In genomic region chr19:10517760-10518443, GRCh38 we compare ENCODE assay signal across 8 cellular contexts. TPM values are rescaled to one million over a fixed set of nuclear protein-coding genes. Genes with fewer than 3 reads are reported as not detected.
A peak's percentile ranks its signal among the peaks of the same experiment; 100 is the strongest.
DNase-seq lines count a peak whose midpoint lies in the region; ATAC-seq, FAIRE-seq and TF ChIP-seq lines count a peak whose summit lies in the region.

No MANE protein-coding gene starts in this region.

- intact Hi-C loops in body of pancreas (cut with DNase I), result no loop called here
- intact Hi-C loops in kidney (cut with DNase I), result no loop called here

- H3K4me3 ChIP-seq in body of pancreas (peak overlapping the region in 1 of 2 donors; percentile 4), kidney (ENCODE audit: low read length in 2 of 2) (peak overlapping the region in 1 of 2 donors; percentile 35)

- ATAC-seq in body of pancreas, result no peak
- ATAC-seq in GM18505 (IDR thresholded peaks at IDR 0.05; ENCODE audit: unreplicated experiment), result no peak
- ATAC-seq in HG03378 (IDR thresholded peaks at IDR 0.05; ENCODE audit: unreplicated experiment), result no peak

- no peak for TF ChIP-seq POLR2A in body of pancreas (IDR thresholded peaks at IDR 0.05)
- TF ChIP-seq POLR2A in GM18505 (IDR thresholded peaks at IDR 0.05; ENCODE audit: borderline replicate concordance, extremely low read depth, insufficient read depth, insufficient read length), result no peak

- H3K27me3 ChIP-seq in body of pancreas, result no peaks in the 10 kb centered on the region

- H3K9me3 ChIP-seq in body of pancreas (no peaks in the 10 kb centered on the region), kidney (ENCODE audit: control insufficient read depth in 1 of 2, low read length in 2 of 2) (no peaks in the 10 kb centered on the region)

- H3K36me3 ChIP-seq in body of pancreas (replicated peaks in 1 of 2; ENCODE audit: insufficient read depth in 1 of 2, low read depth in 2 of 2), result no peaks in the 10 kb centered on the region
- no peaks in the 10 kb centered on the region for H3K36me3 ChIP-seq in kidney (ENCODE audit: control insufficient read depth in 1 of 2, insufficient read depth in 2 of 2, low read length in 2 of 2)

- H3K27ac ChIP-seq in body of pancreas, result peak overlapping the region in 3 of 4 donors; percentile 5 to 57 (median 16)
- H3K27ac ChIP-seq in kidney (ENCODE audit: low read depth in 2 of 2, low read length in 2 of 2), result peak overlapping the region in 1 of 2 donors; percentile 36

- FAIRE-seq in kidney (lab: Jason Lieb, UNC), result no peak

- peaks cover 61% of the 10 kb centered on the region for H3K4me1 ChIP-seq in body of pancreas
- H3K4me1 ChIP-seq in kidney (ENCODE audit: control insufficient read depth in 1 of 2, insufficient read depth in 1 of 2, low read depth in 1 of 2, low read length in 2 of 2), result peaks cover 4 to 6% of the 10 kb centered on the region in 2 donors

- H3K9ac ChIP-seq in kidney (ENCODE audit: low read length in 2 of 2), result no peak overlapping the region

- TF ChIP-seq CTCF in body of pancreas (IDR thresholded peaks at IDR 0.05) (no peak), kidney (IDR thresholded peaks at IDR 0.05; ENCODE audit: borderline replicate concordance, extremely low read depth, insufficient read depth) (no peak)

- 3% methylated on average over 24 to 25 of the region's 27 CpGs for WGBS in body of pancreas, 2 donors

- DNase-seq in NCI-H82 (lab: John Stamatoyannopoulos, UW) (peak; percentile 46), NCI-H82 treated with DMSO at 0.1 percent for 48 hours (lab: John Stamatoyannopoulos, UW; ENCODE audit: unreplicated experiment) (no peak), NCI-H2196 treated with DMSO at 0.1 percent for 48 hours (lab: John Stamatoyannopoulos, UW; ENCODE audit: unreplicated experiment) (peak; percentile 48), body of pancreas (peak in 2 of 4 donors; percentile 38 to 56), kidney (peak; percentile 78), superior temporal gyrus (ENCODE audit: extremely low spot score) (peak; percentile 47)

RNA-seq across cellular contexts. Expression of gene S1PR5, which starts 0.7 kb away (rescaled TPM):
- total RNA-seq in body of pancreas, result 1 to 10 TPM; 1.0 to 1.6 TPM
- total RNA-seq in kidney, result 0.69 TPM
- 0.84 TPM for polyA plus RNA-seq in kidney (ENCODE audit: insufficient read depth, low read depth, low replicate concordance)

RNA-seq across cellular contexts. Expression of gene KEAP1, which starts 14.7 kb away (rescaled TPM):
- total RNA-seq in body of pancreas (10 to 100 TPM; 30.9 to 37.6 TPM), kidney (60.8 TPM)
- polyA plus RNA-seq in kidney (ENCODE audit: insufficient read depth, low read depth, low replicate concordance), result 79.4 TPM

RNA-seq across cellular contexts. Expression of gene ATG4D, which starts 25.8 kb away (rescaled TPM):
- total RNA-seq in body of pancreas, result 10 to 100 TPM; 20.4 to 23.3 TPM
- total RNA-seq in kidney, result 32.7 TPM
- polyA plus RNA-seq in kidney (ENCODE audit: insufficient read depth, low read depth, low replicate concordance), result 91.7 TPM

RNA-seq across cellular contexts. Expression of gene KRI1, which starts 47.9 kb away (rescaled TPM):
- total RNA-seq in body of pancreas (10 to 100 TPM; 24.1 to 28.8 TPM), kidney (29.4 TPM)
- 13.9 TPM for polyA plus RNA-seq in kidney (ENCODE audit: insufficient read depth, low read depth, low replicate concordance)

RNA-seq across cellular contexts. Expression of gene CDKN2D, which starts 50.9 kb away (rescaled TPM):
- 1 to 10 TPM; 2.6 to 4.9 TPM for total RNA-seq in body of pancreas
- total RNA-seq in kidney, result 8.8 TPM
- 14.7 TPM for polyA plus RNA-seq in kidney (ENCODE audit: insufficient read depth, low read depth, low replicate concordance)
